Comparison of ENCODE assay signal across 7 cellular contexts in the genomic region with DNA sequence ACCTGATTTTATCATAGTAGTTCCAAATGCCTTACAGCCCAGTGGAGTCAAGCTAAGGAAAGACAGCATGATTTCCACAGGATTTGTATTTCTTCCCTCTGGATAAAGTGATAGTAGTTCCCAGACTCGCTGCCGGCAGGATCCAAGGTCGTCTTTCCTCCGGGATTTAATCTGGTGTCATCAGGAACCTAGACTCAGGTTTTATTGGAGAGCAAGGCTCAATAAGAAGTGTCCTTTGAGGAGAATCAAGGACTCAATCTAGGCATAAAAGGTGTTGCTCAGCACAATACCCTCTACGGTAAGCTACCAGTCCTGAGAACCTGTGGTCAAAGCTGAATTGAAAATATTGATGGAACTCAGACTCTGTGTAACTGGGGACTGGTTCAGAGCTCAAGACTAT.
DNase-seq lines count a peak whose midpoint lies in the region; ATAC-seq and TF ChIP-seq lines count a peak whose summit lies in the region.
"Not testable (repeated sequence)": the region's sequence is repeated elsewhere in the genome, so short reads cannot be mapped to it uniquely, and the experiment has no call there.

No MANE protein-coding gene starts in this region.

- peak overlapping the region; percentile 61 for H2AFZ ChIP-seq in IMR-90 (replicated peaks; ENCODE audit: low read length, poor library complexity)

- peak overlapping the region; percentile 67; a peak in 3 of 4 replicates for H4K8ac ChIP-seq in IMR-90 (ENCODE audit: low read depth in 2 of 2, low read length in 2 of 2)

- not testable (repeated sequence) for H3K9me3 ChIP-seq in IMR-90 (ENCODE audit: control insufficient read depth, insufficient read depth, low read length); heart right ventricle; mesodermal cell (ENCODE audit: control insufficient read depth, low read length); thoracic aorta

- not testable (repeated sequence) for H4K20me1 ChIP-seq in IMR-90 (ENCODE audit: insufficient read depth, low read length)

- peak overlapping the region; percentile 90; the same call in 2 of the 3 replicates for H2BK15ac ChIP-seq in IMR-90 (ENCODE audit: low read depth, low read length)

- in situ Hi-C loops in IMR-90 (cut with MboI; ENCODE audit: low sequenced_read_pairs); brain microvascular endothelial cell (cut with HindIII; ENCODE audit: low pct_ligation_motif_present, low sequenced_read_pairs): not testable (repeated sequence)

- H3K4me1 ChIP-seq in IMR-90 (ENCODE audit: control insufficient read depth, insufficient read depth, low read length); rectal smooth muscle tissue (ENCODE audit: control insufficient read depth, insufficient read depth, low read length): not testable (repeated sequence)
- H3K4me1 ChIP-seq in heart right ventricle: peaks cover 5 to 59% (median 30%) of the 10 kb centered on the region in 9 donors
- peaks cover 10% of the 10 kb centered on the region for H3K4me1 ChIP-seq in mesodermal cell (ENCODE audit: control insufficient read depth, insufficient read depth, low read length, poor library complexity, severe bottlenecking)
- peaks cover 0 to 16% of the 10 kb centered on the region in 2 donors for H3K4me1 ChIP-seq in thoracic aorta (ENCODE audit: control insufficient read depth in 1 of 2, low read depth in 2 of 2)

- H3K9ac ChIP-seq in IMR-90 (ENCODE audit: low read depth, low read length) (peak overlapping the region; percentile 91), rectal smooth muscle tissue (ENCODE audit: low read length) (peak overlapping the region; percentile 5)

- H3K18ac ChIP-seq in IMR-90 (ENCODE audit: low read depth, low read length): peak overlapping the region; percentile 90

- POLR2A ChIA-PET in IMR-90 (lab: Charles Lee; ENCODE audit: unreplicated experiment): not testable (repeated sequence)

- TF ChIP-seq CTCF in IMR-90 (conservative IDR thresholded peaks at IDR 0.05; ENCODE audit: low read depth, low read length); brain microvascular endothelial cell (IDR thresholded peaks at IDR 0.05; ENCODE audit: low read depth, low read length, missing control alignments); epithelial cell of proximal tubule (conservative IDR thresholded peaks at IDR 0.05; ENCODE audit: low read depth, low read length); heart right ventricle (IDR thresholded peaks at IDR 0.05); thoracic aorta (IDR thresholded peaks at IDR 0.05): not testable (repeated sequence)

- H4K91ac ChIP-seq in IMR-90 (ENCODE audit: insufficient read depth, low read depth, low read length): peak overlapping the region; percentile 88

- peak overlapping the region; percentile 87 for H2BK20ac ChIP-seq in IMR-90 (ENCODE audit: low read depth, low read length)

- peak overlapping the region; percentile 70 for H4K5ac ChIP-seq in IMR-90 (ENCODE audit: low read depth, low read length)

- peak overlapping the region; percentile 97 for H3K4me2 ChIP-seq in IMR-90 (ENCODE audit: low read depth, low read length)

- peak overlapping the region; percentile 96; the same call in 1 of the 2 replicates for H3K23ac ChIP-seq in IMR-90 (ENCODE audit: low read depth, low read length)

- H3K36me3 ChIP-seq in IMR-90 (ENCODE audit: control insufficient read depth, insufficient read depth, low read length); brain microvascular endothelial cell (replicated peaks); heart right ventricle; mesodermal cell (ENCODE audit: control insufficient read depth, insufficient read depth, low read length); rectal smooth muscle tissue (ENCODE audit: control insufficient read depth, insufficient read depth, low read length); thoracic aorta: not testable (repeated sequence)

- H3K14ac ChIP-seq in IMR-90 (replicated peaks; ENCODE audit: low read depth, low read length): peak overlapping the region; percentile 99

- H3K4ac ChIP-seq in IMR-90 (ENCODE audit: low read depth, low read length): peak overlapping the region; percentile 89

- not testable (repeated sequence) for H3K27me3 ChIP-seq in IMR-90 (ENCODE audit: control insufficient read depth, insufficient read depth, low read length); brain microvascular endothelial cell (replicated peaks); heart right ventricle; rectal smooth muscle tissue (ENCODE audit: control insufficient read depth, insufficient read depth, low read length); thoracic aorta (replicated peaks; ENCODE audit: insufficient read depth)

- dilution Hi-C loops in IMR-90 (cut with HindIII; ENCODE audit: low sequenced_read_pairs, unreplicated experiment): not testable (repeated sequence)

- H3K79me1 ChIP-seq in IMR-90 (ENCODE audit: low read depth in 1 of 2, low read length in 2 of 2): peaks cover under 1 to 12% of the 10 kb centered on the region in 2 experiments; a peak in 2 of 4 replicates

- TSS peak; percentile 36 for BruUV-seq in IMR-90 (replicated peaks; lab: Mats Ljungman, UMichigan)

- H3K27ac ChIP-seq in IMR-90 (ENCODE audit: insufficient read depth, low read length) (peak overlapping the region; percentile 77), heart right ventricle (peak overlapping the region in 9 of 10 donors; percentile 45 to 82 (median 77)), mesodermal cell (ENCODE audit: low read depth, low read length, severe bottlenecking) (peak overlapping the region; percentile 41), rectal smooth muscle tissue (ENCODE audit: low read depth, low read length) (peak overlapping the region; percentile 86), thoracic aorta (peak overlapping the region; percentile 90 to 98)
- not testable (repeated sequence) for H3K27ac ChIP-seq in brain microvascular endothelial cell

- not testable (repeated sequence) for DNase-seq in IMR-90; brain microvascular endothelial cell; epithelial cell of proximal tubule (ENCODE audit: low read depth); heart right ventricle; thoracic aorta (ENCODE audit: low spot score)

- intact Hi-C loops in IMR-90 (cut with micrococcal nuclease); heart right ventricle (cut with DNase I): not testable (repeated sequence)

- not testable (repeated sequence) for TF ChIP-seq RAD21 in IMR-90 (IDR thresholded peaks at IDR 0.05; ENCODE audit: low read length)

- CTCF ChIA-PET in IMR-90 (lab: Yijun Ruan, JAX): interaction anchor here (0.6 kb wide), 1 partner anchor 32 kb away, joined by 3 read pairs; no protein-coding TSS in a partner anchor

- peak overlapping the region; percentile 25; the same call in 1 of the 2 replicates for H2AK5ac ChIP-seq in IMR-90 (ENCODE audit: low read depth, low read length)

- H3K4me3 ChIP-seq in IMR-90 (ENCODE audit: insufficient read depth, low read depth, low read length): peak overlapping the region; percentile 53
- peak overlapping the region; percentile 37 for H3K4me3 ChIP-seq in brain microvascular endothelial cell (ENCODE audit: low read depth, low read length)
- H3K4me3 ChIP-seq in epithelial cell of proximal tubule (ENCODE audit: low read depth, low read length): peak overlapping the region; percentile 12
- H3K4me3 ChIP-seq in heart right ventricle: peak overlapping the region in 9 of 10 donors; percentile 19 to 50 (median 43)
- not testable (repeated sequence) for H3K4me3 ChIP-seq in mesodermal cell (ENCODE audit: extremely low read depth, insufficient read depth, low read length, poor library complexity, severe bottlenecking)
- H3K4me3 ChIP-seq in rectal smooth muscle tissue (ENCODE audit: low read length): peak overlapping the region; percentile 51
- peak overlapping the region; percentile 72 for H3K4me3 ChIP-seq in thoracic aorta

- H2BK120ac ChIP-seq in IMR-90 (ENCODE audit: low read depth, low read length): peak overlapping the region; percentile 92

- WGBS in IMR-90 (ENCODE audit: extremely low coverage in 2 of 2, insufficient read length in 1 of 2), 2 experiments: no CpG with 5 or more reads among the region's 5 CpGs
- 14 to 29% methylated on average over 5 of the region's 5 CpGs for WGBS in heart right ventricle, 2 donors
- WGBS in mesodermal cell (ENCODE audit: insufficient coverage in 2 of 2), 2 experiments: 69% methylated on average over 4 of the region's 5 CpGs; no CpG with 5 or more reads in 1 of the 2 experiments

- H3K56ac ChIP-seq in IMR-90 (ENCODE audit: extremely low read depth, insufficient read depth, low read length): peak overlapping the region; percentile 90

- ATAC-seq in IMR-90 (ENCODE audit: low read depth) (peak; percentile 49), heart right ventricle (peak in 3 of 8 donors; percentile 5 to 15 (median 6))
- not testable (repeated sequence) for ATAC-seq in thoracic aorta (ENCODE audit: insufficient number of reproducible peaks, low FRiP score, low read depth)

- not testable (repeated sequence) for TF ChIP-seq POLR2A in IMR-90 (IDR thresholded peaks at IDR 0.05; ENCODE audit: low read depth, low read length)

- H2BK5ac ChIP-seq in IMR-90 (ENCODE audit: low read depth, low read length, poor library complexity, severe bottlenecking): peak overlapping the region; percentile 87

- peak overlapping the region; percentile 76 for H2AK9ac ChIP-seq in IMR-90 (replicated peaks; ENCODE audit: low read depth, low read length, poor library complexity)

- not testable (repeated sequence) for H3K9me1 ChIP-seq in IMR-90 (ENCODE audit: insufficient read depth, low read length)
